Comparison of ENCODE assay signal across 7 cellular contexts in the genomic region with DNA sequence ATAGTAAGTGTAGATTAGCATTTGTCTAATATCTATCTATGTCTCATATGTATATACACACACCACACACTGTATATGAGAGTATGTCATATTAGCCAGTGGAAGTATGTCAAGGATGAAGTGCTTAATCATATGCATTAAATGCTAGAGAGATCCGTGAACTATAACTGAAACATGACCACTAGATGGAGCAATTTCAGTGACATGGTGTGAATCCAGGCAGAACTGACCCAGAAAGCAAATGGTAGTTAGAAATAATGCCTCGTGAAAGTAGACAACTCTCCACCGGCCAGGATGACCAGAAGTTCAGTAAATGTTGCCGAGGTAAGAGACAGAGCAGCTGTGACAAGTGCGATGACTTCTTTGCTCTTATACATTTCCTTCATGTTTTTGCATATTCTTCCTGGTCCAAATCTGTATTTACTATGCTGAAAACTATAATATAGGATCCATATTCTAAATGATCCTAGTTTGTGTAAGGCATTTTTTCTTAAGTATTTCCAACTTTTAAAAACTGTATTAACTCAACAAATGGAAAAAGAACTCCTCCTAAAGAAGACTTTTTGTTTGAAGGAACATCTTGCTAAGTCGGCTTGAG. TPM values are rescaled to one million over a fixed set of nuclear protein-coding genes. Genes with fewer than 3 reads are reported as not detected.
DNase-seq lines count a peak whose midpoint lies in the region; ATAC-seq and TF ChIP-seq lines count a peak whose summit lies in the region.
"Not testable (repeated sequence)": the region's sequence is repeated elsewhere in the genome, so short reads cannot be mapped to it uniquely, and the experiment has no call there.

No MANE protein-coding gene starts in this region.

- ATAC-seq in GM21825 (IDR thresholded peaks at IDR 0.05; ENCODE audit: unreplicated experiment): peak; percentile 84
- ATAC-seq in HG03571 (IDR thresholded peaks at IDR 0.05; ENCODE audit: unreplicated experiment): peak; percentile 85
- ATAC-seq in activated CD8-positive, alpha-beta T cell treated with anti-CD3 and anti-CD28 coated beads, Interleukin-2, amount 10 ng/mL, durations not matched to agents 7 days and 5 days: peak; percentile 95
- peak; percentile 85 for ATAC-seq in mucosa of descending colon

- not testable (repeated sequence) for H3K27me3 Mint-ChIP-seq in activated CD8-positive, alpha-beta T cell treated with anti-CD3 and anti-CD28 coated beads, Interleukin-2, amount 10 ng/mL, durations not matched to agents 7 days and 5 days (ENCODE audit: low read depth)

- H3K4me1 Mint-ChIP-seq in activated CD8-positive, alpha-beta T cell treated with anti-CD3 and anti-CD28 coated beads, Interleukin-2, amount 10 ng/mL, durations not matched to agents 7 days and 5 days (ENCODE audit: low read depth): peaks cover 29% of the 10 kb centered on the region

- not testable (repeated sequence) for H3K4me3 ChIP-seq in mucosa of descending colon

- H3K4me3 Mint-ChIP-seq in activated CD8-positive, alpha-beta T cell treated with anti-CD3 and anti-CD28 coated beads, Interleukin-2, amount 10 ng/mL, durations not matched to agents 7 days and 5 days: not testable (repeated sequence)

- CTCF ChIA-PET in activated CD8-positive, alpha-beta T cell treated with anti-CD3 and anti-CD28 coated beads, Interleukin-2, amount 10 ng/mL, durations not matched to agents 7 days and 5 days (lab: Charles Lee): interaction anchor here (0.6 to 2.3 kb wide), 4 partner anchors 10 to 197 kb away, joined by 3 to 11 read pairs (median 7); no protein-coding TSS in a partner anchor

- not testable (repeated sequence) for H3K27ac Mint-ChIP-seq in activated CD8-positive, alpha-beta T cell treated with anti-CD3 and anti-CD28 coated beads, Interleukin-2, amount 10 ng/mL, durations not matched to agents 7 days and 5 days

- H3K9me3 ChIP-seq in mucosa of descending colon: not testable (repeated sequence)

- DNase-seq in NCI-H748 (lab: John Stamatoyannopoulos, UW; ENCODE audit: unreplicated experiment) (peak; percentile 45), fibroblast of gingiva (ENCODE audit: low read depth) (peak; percentile 33), mucosa of descending colon (peak in 1 of 3 donors; percentile 31)
- peak; percentile 40 for DNase-seq in activated CD8-positive, alpha-beta T cell treated with anti-CD3 and anti-CD28 coated beads, Interleukin-2, amount 10 ng/mL, durations not matched to agents 7 days and 5 days

- H3K4me1 ChIP-seq in mucosa of descending colon (ENCODE audit: low read depth): not testable (repeated sequence)

- not testable (repeated sequence) for H3K9me3 Mint-ChIP-seq in activated CD8-positive, alpha-beta T cell treated with anti-CD3 and anti-CD28 coated beads, Interleukin-2, amount 10 ng/mL, durations not matched to agents 7 days and 5 days (ENCODE audit: insufficient read depth)

- not testable (repeated sequence) for H3K36me3 Mint-ChIP-seq in activated CD8-positive, alpha-beta T cell treated with anti-CD3 and anti-CD28 coated beads, Interleukin-2, amount 10 ng/mL, durations not matched to agents 7 days and 5 days (ENCODE audit: low read depth)

- not testable (repeated sequence) for H3K36me3 ChIP-seq in mucosa of descending colon (ENCODE audit: low read depth)

- peak; percentile 40; the same call in 1 of the 2 replicates for TF ChIP-seq CTCF in GM12874 (IDR thresholded peaks at IDR 0.05; ENCODE audit: insufficient read depth, low read depth, low read length)
- TF ChIP-seq CTCF in mucosa of descending colon (IDR thresholded peaks at IDR 0.05): not testable (repeated sequence)

- intact Hi-C loops in mucosa of descending colon (cut with DNase I, micrococcal nuclease): not testable (repeated sequence)

- POLR2A ChIA-PET in activated CD8-positive, alpha-beta T cell treated with anti-CD3 and anti-CD28 coated beads, Interleukin-2, amount 10 ng/mL, durations not matched to agents 7 days and 5 days (lab: Charles Lee): not testable (repeated sequence)

RNA-seq across cellular contexts. Expression of a gene that starts 12.7 kb away (rescaled TPM):
- total RNA-seq in activated CD8-positive, alpha-beta T cell treated with anti-CD3 and anti-CD28 coated beads, Interleukin-2, amount 10 ng/mL, durations not matched to agents 7 days and 5 days: 10 to 100 TPM; 17.8 to 19.4 TPM
- 10 to 100 TPM; 16.0 to 27.9 (median 24.6) TPM for total RNA-seq in mucosa of descending colon
